Comparison of ENCODE assay signal across 11 cellular contexts in the genomic region with DNA sequence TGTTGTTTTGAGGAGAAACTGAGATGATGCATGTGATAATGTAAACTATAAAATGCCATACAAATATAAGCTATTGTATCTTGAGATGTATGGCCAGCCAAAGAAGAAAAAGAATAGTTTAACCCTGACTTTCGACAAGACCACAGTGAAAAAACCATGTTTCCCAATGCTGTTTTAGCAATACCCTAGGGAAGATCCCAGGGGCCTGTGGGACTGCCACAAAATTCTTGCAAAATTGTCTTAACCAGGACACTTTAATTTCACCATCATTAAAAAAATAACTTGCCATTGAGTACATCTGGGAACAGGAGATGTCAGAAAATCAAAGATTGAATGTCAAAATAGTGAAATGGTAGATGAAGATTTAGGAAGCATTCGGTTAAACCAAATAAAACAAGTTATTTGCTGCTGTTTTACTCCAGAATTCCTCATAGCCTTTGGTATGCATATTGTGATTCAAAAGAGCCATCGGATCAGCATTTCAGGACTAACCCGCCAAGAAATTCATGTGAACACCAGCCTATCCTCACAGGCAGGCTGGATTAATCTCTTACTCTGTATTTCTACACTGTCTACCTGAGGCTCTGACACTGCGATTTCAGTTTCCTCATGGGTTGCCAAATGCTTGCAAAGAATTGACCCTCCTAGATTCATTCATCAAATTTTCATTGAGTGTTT. TPM values are rescaled to one million over a fixed set of nuclear protein-coding genes. Genes with fewer than 3 reads are reported as not detected.
A peak's percentile ranks its signal among the peaks of the same experiment; 100 is the strongest.
DNase-seq lines count a peak whose midpoint lies in the region; ATAC-seq and TF ChIP-seq lines count a peak whose summit lies in the region.
"Had no signal": no experiment of that assay in that cellular context is flagged by ENCODE, and none has a peak within 500 bp of the region (broad histone marks: within the 10 kb centered on the region; RNA-seq: fewer than 3 reads in every experiment).

No MANE protein-coding gene starts in this region.

- H3K4me1 ChIP-seq in right cardiac atrium (ENCODE audit: control insufficient read depth, insufficient read depth, low read length) (no peaks in the 10 kb centered on the region), neutrophil (ENCODE audit: control insufficient read depth in 1 of 2, insufficient read depth in 1 of 2, low read depth in 1 of 2, low read length in 1 of 2) (peaks cover 39 to 46% of the 10 kb centered on the region in 2 experiments)

- no peaks in the 10 kb centered on the region for H3K27me3 ChIP-seq in right cardiac atrium (ENCODE audit: control insufficient read depth, insufficient read depth)
- H3K27me3 ChIP-seq in neutrophil = no peaks in the 10 kb centered on the region

- 52% methylated on average over 5 of the region's 5 CpGs for WGBS in right cardiac atrium

- no peak for TF ChIP-seq CTCF in neutrophil (IDR thresholded peaks at IDR 0.05)

- H3K4me3 ChIP-seq in right cardiac atrium (ENCODE audit: low read length) = no peak overlapping the region
- no peak overlapping the region for H3K4me3 ChIP-seq in neutrophil (ENCODE audit: low read depth in 1 of 2, low read length in 1 of 2)
- H3K4me3 ChIP-seq: PC-9 had no signal

- H3K27ac ChIP-seq in right cardiac atrium (ENCODE audit: low read length) = peak overlapping the region; percentile 16
- H3K27ac ChIP-seq in neutrophil = peak overlapping the region; percentile 97
- H3K27ac ChIP-seq: PC-9 had no signal

- ATAC-seq in right cardiac atrium (no peak), Right ventricle myocardium superior (ENCODE audit: poor library complexity) (no peak)

- intact Hi-C loops in right cardiac atrium (cut with DNase I) = no loop called here
- intact Hi-C loops in Right ventricle myocardium superior (cut with DNase I) = no loop called here

- no peaks in the 10 kb centered on the region for H3K9me3 ChIP-seq in right cardiac atrium (ENCODE audit: control insufficient read depth, low read length)
- no peaks in the 10 kb centered on the region for H3K9me3 ChIP-seq in neutrophil

- no peak for DNase-seq in right cardiac atrium
- no peak for DNase-seq in Right ventricle myocardium superior
- peak; percentile 91 for DNase-seq in fibroblast of gingiva (ENCODE audit: low read depth)
- no peak for DNase-seq in NCI-H1436 treated with DMSO at 0.1 percent for 48 hours (lab: John Stamatoyannopoulos, UW)
- no peak for DNase-seq in NCI-H748 (lab: John Stamatoyannopoulos, UW; ENCODE audit: unreplicated experiment)
- no peak for DNase-seq in activated CD4-positive, alpha-beta T cell treated with anti-CD3 and anti-CD28 coated beads for 1 hour
- DNase-seq in ureter (ENCODE audit: low spot score) = no peak
- DNase-seq: erythroblast, NCI-H226, PC-9 had no signal

- no peaks in the 10 kb centered on the region for H3K36me3 ChIP-seq in neutrophil

RNA-seq across cellular contexts. Expression of gene SP3, which starts 49.0 kb away (rescaled TPM):
- 10 to 100 TPM; 44.8 to 52.2 (median 49.0) TPM for total RNA-seq in right cardiac atrium
- polyA plus RNA-seq in right cardiac atrium = 14.9 TPM
- total RNA-seq in Right ventricle myocardium superior = 35.3 TPM
- 104 TPM for total RNA-seq in ureter
